In the genomic region with DNA sequence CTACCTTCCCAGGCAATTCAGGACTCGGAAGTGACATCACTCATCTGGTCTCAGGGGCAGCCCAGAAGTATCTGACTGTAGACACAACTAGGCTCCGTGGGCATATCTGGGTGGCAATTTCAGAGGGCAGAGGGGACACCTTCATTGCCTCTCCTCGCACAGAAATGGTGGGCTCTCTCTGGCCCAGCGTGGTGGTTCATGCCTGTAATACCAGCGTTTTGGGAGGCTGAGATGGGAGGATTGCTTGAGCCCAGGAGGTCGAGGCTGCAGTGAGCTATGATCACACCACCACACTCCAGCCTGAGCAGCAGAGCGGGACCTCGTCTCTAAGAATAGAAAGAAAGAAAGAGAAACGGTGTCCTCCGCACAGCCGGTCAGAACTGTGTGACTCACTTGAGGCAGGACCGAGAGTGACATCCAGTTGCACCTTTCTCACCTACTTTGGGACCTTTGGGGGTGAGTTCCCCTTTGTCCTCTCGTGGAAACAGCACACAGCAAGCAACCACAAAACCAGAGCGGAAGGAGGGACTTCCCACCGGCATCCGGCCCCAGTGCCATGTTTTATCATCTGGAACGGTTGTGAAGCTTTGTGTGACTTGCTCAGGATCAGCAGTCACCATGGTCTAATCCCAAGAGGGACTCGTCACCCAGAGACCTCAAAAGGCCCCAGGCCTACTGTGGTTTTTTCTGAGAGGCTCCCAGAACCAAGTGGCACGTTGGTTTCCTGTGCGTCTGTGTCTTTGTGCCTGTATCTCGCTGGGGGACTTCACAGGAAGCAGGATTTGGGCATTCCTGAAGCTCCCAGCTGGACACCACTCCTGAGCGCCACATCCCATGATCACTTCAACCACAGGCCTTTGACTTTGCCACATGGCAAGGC, we compare ENCODE assay signal across 8 cellular contexts. TPM values are rescaled to one million over a fixed set of nuclear protein-coding genes. Genes with fewer than 3 reads are reported as not detected.
DNase-seq lines count a peak whose midpoint lies in the region; ATAC-seq and TF ChIP-seq lines count a peak whose summit lies in the region.

No MANE protein-coding gene starts in this region.

- H3K4me3 Mint-ChIP-seq in CD14-positive monocyte, result peak overlapping the region; percentile 73 to 84

- peaks cover 22 to 38% (median 33%) of the 10 kb centered on the region in 3 donors for H3K27me3 Mint-ChIP-seq in CD14-positive monocyte (ENCODE audit: low read depth in 3 of 3)

- intact Hi-C loops in CD14-positive monocyte (cut with micrococcal nuclease), result no loop called here

- no peaks in the 10 kb centered on the region for H3K36me3 ChIP-seq in HAP-1 (replicated peaks)

- peak overlapping the region in 4 of 7 donors; percentile 37 to 87 (median 66) for H3K27ac Mint-ChIP-seq in CD14-positive monocyte

- H3K36me3 Mint-ChIP-seq in CD14-positive monocyte, result no peaks in the 10 kb centered on the region

- H3K27me3 ChIP-seq in HAP-1 (ENCODE audit: low read depth), result no peaks in the 10 kb centered on the region

- peaks cover 0 to 5% (median 0%) of the 10 kb centered on the region in 7 donors for H3K9me3 Mint-ChIP-seq in CD14-positive monocyte

- H3K4me3 ChIP-seq in HAP-1, result no peak overlapping the region

- H3K9me3 ChIP-seq in HAP-1, result no peaks in the 10 kb centered on the region

- DNase-seq in CD14-positive monocyte (ENCODE audit: low spot score) (no peak), NCI-H1417 treated with DMSO at 0.1 percent for 48 hours (lab: John Stamatoyannopoulos, UW) (no peak), HAP-1 (ENCODE audit: low spot score in 2 of 2) (no peak), ecto neural progenitor cell (ENCODE audit: low spot score) (no peak)
- peak; percentile 5 to 26 for DNase-seq in activated CD4-positive, alpha-beta T cell treated with anti-CD3 and anti-CD28 coated beads, Interleukin-2, amount 50 U/mL, for 24 hours (ENCODE audit: low read depth in 1 of 2, low spot score in 1 of 2)
- peak; percentile 32 to 59 for DNase-seq in stimulated activated CD4-positive, alpha-beta T cell treated with anti-CD3 and anti-CD28 coated beads, Interleukin-15, amount 100 ng/mL, for 48 hours (ENCODE audit: low read depth in 2 of 2)

- H3K4me1 Mint-ChIP-seq in CD14-positive monocyte, result peaks cover 15% of the 10 kb centered on the region

- no peak for TF ChIP-seq CTCF in CD14-positive monocyte (IDR thresholded peaks at IDR 0.05)

- H3K4me1 ChIP-seq in HAP-1, result no peaks in the 10 kb centered on the region

- in situ Hi-C loops in HAP-1 (cut with MboI; ENCODE audit: low sequenced_read_pairs), result no loop called here

- ATAC-seq in GM19372 (IDR thresholded peaks at IDR 0.05; ENCODE audit: low read depth, unreplicated experiment) (peak; percentile 94), HG03342 (IDR thresholded peaks at IDR 0.05; ENCODE audit: unreplicated experiment) (peak; percentile 91)

RNA-seq across cellular contexts. Expression of gene EMID1, which starts 38.4 kb away (rescaled TPM):
- not detected for polyA plus RNA-seq in CD14-positive monocyte

Comparison
In these comparisons a context has a peak if more than half of its experiments do, and no peak if none do; other contexts are left out.
1. DNase-seq: peak in activated CD4-positive, alpha-beta T cell treated with anti-CD3 and anti-CD28 coated beads, Interleukin-2, amount 50 U/mL, for 24 hours (2 of 2) and stimulated activated CD4-positive, alpha-beta T cell treated with anti-CD3 and anti-CD28 coated beads, Interleukin-15, amount 100 ng/mL, for 48 hours (2 of 2); none in CD14-positive monocyte (single experiment), NCI-H1417 treated with DMSO at 0.1 percent for 48 hours (single experiment), HAP-1 (0 of 2) and ecto neural progenitor cell (single experiment).